Comparison of ENCODE assay signal across 10 cellular contexts in genomic region chrX:63932907-63933306, GRCh38.
"Had no signal": no experiment of that assay in that cellular context is flagged by ENCODE, and none has a peak within 500 bp of the region (broad histone marks: within the 10 kb centered on the region; RNA-seq: fewer than 3 reads in every experiment).

No MANE protein-coding gene starts in this region.

- ATAC-seq: GM23338, HCT116 had no signal

- FAIRE-seq: H54 had no signal

- H3K4me3 Mint-ChIP-seq: GM23338, H9, HFFc6 had no signal

- H3K4me1 ChIP-seq: HAP-1 had no signal

- H3K27ac Mint-ChIP-seq: GM23338, HFFc6 had no signal

- H3K4me3 ChIP-seq: GM23248, GM23338, HAP-1 had no signal

- H3K9me3 Mint-ChIP-seq: HFFc6 had no signal

- H3K27ac ChIP-seq: GM23248 had no signal

- H3K4me2 ChIP-seq: GM23338 had no signal

- H3K9me3 ChIP-seq: HAP-1 had no signal

- H3K36me3 ChIP-seq: HAP-1 had no signal

- H2AFZ ChIP-seq: GM23248, GM23338 had no signal

- DNase-seq: GM23248, GOT3, H7, H9, HCEC 1CT, HFFc6 had no signal

- H3K9ac ChIP-seq: GM23248 had no signal
